In the genomic region with DNA sequence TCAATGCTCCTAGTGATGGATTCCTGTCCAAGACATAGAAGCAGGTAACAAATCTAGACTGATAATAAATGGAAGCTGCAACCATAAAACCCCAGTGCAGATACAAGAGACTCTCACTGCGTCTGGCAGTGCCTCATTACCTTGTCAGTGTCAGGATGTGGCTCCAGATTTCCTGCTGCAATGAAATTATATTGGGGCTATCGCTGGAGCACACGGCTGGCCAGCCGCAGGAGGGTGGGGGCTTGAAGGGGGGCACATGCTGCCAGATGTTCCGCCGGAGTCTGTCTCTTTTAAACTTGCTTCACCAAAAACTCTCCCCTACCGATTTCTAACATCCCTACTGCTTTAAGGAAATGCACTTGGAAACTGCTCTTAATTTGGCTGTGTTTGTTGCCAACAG, we compare ENCODE assay signal across 33 cellular contexts.
"Had no signal": no experiment of that assay in that cellular context is flagged by ENCODE, and none has a peak within 500 bp of the region (broad histone marks: within the 10 kb centered on the region; RNA-seq: fewer than 3 reads in every experiment).

No MANE protein-coding gene starts in this region.

- H3K4me1 Mint-ChIP-seq: activated CD4-positive, alpha-beta memory T cell treated with anti-CD3 and anti-CD28 coated beads, Interleukin-2, amount 10 ng/mL, durations not matched to agents 7 days and 5 days; activated naive CD4-positive, alpha-beta T cell treated with anti-CD3 and anti-CD28 coated beads, Interleukin-2, amount 10 ng/mL, durations not matched to agents 7 days and 5 days; brain had no signal

- H3K36me3 Mint-ChIP-seq: activated naive CD4-positive, alpha-beta T cell treated with anti-CD3 and anti-CD28 coated beads, Interleukin-2, amount 10 ng/mL, durations not matched to agents 7 days and 5 days; activated naive CD8-positive, alpha-beta T cell; brain had no signal

- FAIRE-seq: bronchial epithelial cell had no signal

- DNase-seq: activated CD4-positive, alpha-beta memory T cell treated with anti-CD3 and anti-CD28 coated beads, Interleukin-2, amount 10 ng/mL, durations not matched to agents 7 days and 5 days; activated CD4-positive, alpha-beta T cell treated with anti-CD3 and anti-CD28 coated beads for 1 hour; activated CD4-positive, alpha-beta T cell treated with anti-CD3 and anti-CD28 coated beads for 48 hours; activated CD4-positive, CD25-positive, alpha-beta regulatory T cell; activated CD8-positive, alpha-beta memory T cell treated with anti-CD3 and anti-CD28 coated beads for 24 hours; activated naive CD4-positive, alpha-beta T cell treated with anti-CD3 and anti-CD28 coated beads, Interleukin-2, amount 10 ng/mL, durations not matched to agents 7 days and 5 days; activated naive CD8-positive, alpha-beta T cell treated with anti-CD3 and anti-CD28 coated beads, Interleukin-2, amount 50 U/mL, for 24 hours; activated T-cell treated with anti-CD3 and anti-CD28 coated beads, Interleukin-2, amount 50 U/mL, for 24 hours; anterior cingulate cortex; caudate nucleus; cerebellar nuclear complex; Kasumi-1; KG1; MM.1S; MV-4-11; NCI-H1092; NCI-H1436 treated with DMSO at 0.1 percent for 48 hours; NCI-H1694 treated with DMSO at 0.1 percent for 48 hours; NCI-H345; NCI-H524 treated with DMSO at 0.1 percent for 48 hours; NK-92 treated with Interleukin-12 subunit alpha and Interleukin-12 subunit beta, amount 100 ng/mL, for 24 hours; PC-3; Peyer's patch; RPMI8226; SHP77 treated with DMSO at 0.1 percent for 48 hours; SW 1271; T1000; WERI-Rb-1 had no signal

- H3K27me3 ChIP-seq: Peyer's patch, SJSA1 had no signal

- H3K4me3 Mint-ChIP-seq: activated CD4-positive, alpha-beta memory T cell treated with anti-CD3 and anti-CD28 coated beads, Interleukin-2, amount 10 ng/mL, durations not matched to agents 7 days and 5 days; activated naive CD4-positive, alpha-beta T cell treated with anti-CD3 and anti-CD28 coated beads, Interleukin-2, amount 10 ng/mL, durations not matched to agents 7 days and 5 days; activated naive CD8-positive, alpha-beta T cell; activated naive CD8-positive, alpha-beta T cell treated with anti-CD3 and anti-CD28 coated beads, Interleukin-2, amount 50 U/mL, for 24 hours; activated T-cell treated with anti-CD3 and anti-CD28 coated beads, Interleukin-2, amount 50 U/mL, for 24 hours; activated T-helper 1 cell treated with anti-CD3 and anti-CD28 coated beads, Interleukin-12 subunit alpha, Interleukin-12 subunit beta, Interleukin-2, Interleukin-4 antibody, amounts not matched to agents 30 ng/mL and 10 ng/mL and 1 ng/mL, durations not matched to agents 14 hours and 24 hours and 36 hours; brain had no signal

- H3K9me3 Mint-ChIP-seq: activated naive CD4-positive, alpha-beta T cell treated with anti-CD3 and anti-CD28 coated beads, Interleukin-2, amount 10 ng/mL, durations not matched to agents 7 days and 5 days had no signal

- H3K4me3 ChIP-seq: Peyer's patch, SJSA1 had no signal

- H3K9me3 ChIP-seq: Peyer's patch, SJSA1 had no signal

- H3K36me3 ChIP-seq: Peyer's patch, SJSA1, WERI-Rb-1 had no signal

- ATAC-seq: activated naive CD8-positive, alpha-beta T cell treated with anti-CD3 and anti-CD28 coated beads, Interleukin-2, amount 50 U/mL, for 24 hours; PC-3 had no signal

- H3K27ac Mint-ChIP-seq: activated CD4-positive, alpha-beta memory T cell treated with anti-CD3 and anti-CD28 coated beads, Interleukin-2, amount 10 ng/mL, durations not matched to agents 7 days and 5 days; activated naive CD4-positive, alpha-beta T cell treated with anti-CD3 and anti-CD28 coated beads, Interleukin-2, amount 10 ng/mL, durations not matched to agents 7 days and 5 days; activated naive CD8-positive, alpha-beta T cell; activated naive CD8-positive, alpha-beta T cell treated with anti-CD3 and anti-CD28 coated beads, Interleukin-2, amount 50 U/mL, for 24 hours; activated T-cell treated with anti-CD3 and anti-CD28 coated beads, Interleukin-2, amount 50 U/mL, for 24 hours; activated T-helper 1 cell treated with anti-CD3 and anti-CD28 coated beads, Interleukin-12 subunit alpha, Interleukin-12 subunit beta, Interleukin-2, Interleukin-4 antibody, amounts not matched to agents 30 ng/mL and 10 ng/mL and 1 ng/mL, durations not matched to agents 14 hours and 24 hours and 36 hours; brain had no signal

- H3K27ac ChIP-seq: Peyer's patch, SJSA1, WERI-Rb-1 had no signal
